Comparison of ENCODE assay signal across 16 cellular contexts in genomic region chr5:35281613-35282012, GRCh38.
"Had no signal": no experiment of that assay in that cellular context is flagged by ENCODE, and none has a peak within 500 bp of the region (broad histone marks: within the 10 kb centered on the region; RNA-seq: fewer than 3 reads in every experiment).

No MANE protein-coding gene starts in this region.

- H3K4me3 ChIP-seq: hepatocyte, neural progenitor cell, ovary, suprapubic skin had no signal

- H3K27me3 ChIP-seq: hepatocyte, neural progenitor cell, ovary, suprapubic skin had no signal

- H3K27me3 Mint-ChIP-seq: brain; dendritic cell treated with granulocyte-macrophage colony-stimulating factor and Interleukin-4, amounts not matched to agents 40 ng/mL and 50 ng/mL, for 4 days; type B pancreatic cell had no signal

- H3K4me1 ChIP-seq: neural progenitor cell, suprapubic skin had no signal

- H3K9ac ChIP-seq: neural progenitor cell had no signal

- H3K36me3 ChIP-seq: neural progenitor cell, ovary, suprapubic skin had no signal

- ATAC-seq: effector memory CD8-positive, alpha-beta T cell; stimulated activated naive CD8-positive, alpha-beta T cell treated with anti-CD3 and anti-CD28 coated beads, Interleukin-15, Interleukin-2, amounts not matched to agents 100 U/mL and 50 U/mL, for 24 hours had no signal

- DNase-seq: activated CD4-positive, alpha-beta memory T cell treated with anti-CD3 and anti-CD28 coated beads, Interleukin-2, amount 10 ng/mL, durations not matched to agents 7 days and 5 days; activated CD4-positive, alpha-beta T cell treated with anti-CD3 and anti-CD28 coated beads for 1 hour; activated gamma-delta T cell; activated T-cell treated with anti-CD3 and anti-CD28 coated beads, Interleukin-2, amount 50 U/mL, for 48 hours; amygdala; effector memory CD8-positive, alpha-beta T cell; ovary; stimulated activated CD4-positive, alpha-beta T cell treated with anti-CD3 and anti-CD28 coated beads, Interleukin-2, amount 100 ng/mL, for 48 hours; stimulated activated naive CD8-positive, alpha-beta T cell treated with anti-CD3 and anti-CD28 coated beads, Interleukin-15, Interleukin-2, amounts not matched to agents 100 U/mL and 50 U/mL, for 24 hours had no signal

- H3K9me3 Mint-ChIP-seq: activated CD4-positive, alpha-beta memory T cell treated with anti-CD3 and anti-CD28 coated beads, Interleukin-2, amount 10 ng/mL, durations not matched to agents 7 days and 5 days had no signal

- H3K9me3 ChIP-seq: ovary, suprapubic skin had no signal

- H3K4me2 ChIP-seq: hepatocyte, neural progenitor cell had no signal

- H3K4me3 Mint-ChIP-seq: activated CD4-positive, alpha-beta memory T cell treated with anti-CD3 and anti-CD28 coated beads, Interleukin-2, amount 10 ng/mL, durations not matched to agents 7 days and 5 days; activated naive CD8-positive, alpha-beta T cell; brain; dendritic cell treated with granulocyte-macrophage colony-stimulating factor and Interleukin-4, amounts not matched to agents 40 ng/mL and 50 ng/mL, for 4 days; effector memory CD8-positive, alpha-beta T cell; neural progenitor cell; type B pancreatic cell had no signal

- H3K36me3 Mint-ChIP-seq: activated naive CD8-positive, alpha-beta T cell; brain; neural progenitor cell; type B pancreatic cell had no signal

- H2AFZ ChIP-seq: hepatocyte, neural progenitor cell had no signal

- H3K4me1 Mint-ChIP-seq: activated CD4-positive, alpha-beta memory T cell treated with anti-CD3 and anti-CD28 coated beads, Interleukin-2, amount 10 ng/mL, durations not matched to agents 7 days and 5 days; neural progenitor cell had no signal

- H3K79me2 ChIP-seq: hepatocyte had no signal

- H3K27ac Mint-ChIP-seq: activated CD4-positive, alpha-beta memory T cell treated with anti-CD3 and anti-CD28 coated beads, Interleukin-2, amount 10 ng/mL, durations not matched to agents 7 days and 5 days; activated naive CD8-positive, alpha-beta T cell; brain; dendritic cell treated with granulocyte-macrophage colony-stimulating factor and Interleukin-4, amounts not matched to agents 40 ng/mL and 50 ng/mL, for 4 days; effector memory CD8-positive, alpha-beta T cell; neural progenitor cell; type B pancreatic cell had no signal
